In genomic region chr6:78867370-78868040, GRCh38 we compare ENCODE assay signal across 1 cellular context.
TF ChIP-seq lines count a peak whose summit lies in the region.

Gene IRAK1BP1 (plus strand): TSS chr6:78867551. CDS start chr6:78867577, 26 bp downstream.

TF ChIP-seq in HepG2, 621 proteins besides CTCF, POLR2A, EP300 and RAD21 (continued from another document and continues in another):
- TF ChIP-seq IKZF5 (CRISPR knock-in tag; IDR thresholded peaks at IDR 0.05): peak; percentile 54; the same call in 1 of the 2 replicates
- TF ChIP-seq NBN (conservative IDR thresholded peaks at IDR 0.05): no peak
- TF ChIP-seq, protein P1, sequence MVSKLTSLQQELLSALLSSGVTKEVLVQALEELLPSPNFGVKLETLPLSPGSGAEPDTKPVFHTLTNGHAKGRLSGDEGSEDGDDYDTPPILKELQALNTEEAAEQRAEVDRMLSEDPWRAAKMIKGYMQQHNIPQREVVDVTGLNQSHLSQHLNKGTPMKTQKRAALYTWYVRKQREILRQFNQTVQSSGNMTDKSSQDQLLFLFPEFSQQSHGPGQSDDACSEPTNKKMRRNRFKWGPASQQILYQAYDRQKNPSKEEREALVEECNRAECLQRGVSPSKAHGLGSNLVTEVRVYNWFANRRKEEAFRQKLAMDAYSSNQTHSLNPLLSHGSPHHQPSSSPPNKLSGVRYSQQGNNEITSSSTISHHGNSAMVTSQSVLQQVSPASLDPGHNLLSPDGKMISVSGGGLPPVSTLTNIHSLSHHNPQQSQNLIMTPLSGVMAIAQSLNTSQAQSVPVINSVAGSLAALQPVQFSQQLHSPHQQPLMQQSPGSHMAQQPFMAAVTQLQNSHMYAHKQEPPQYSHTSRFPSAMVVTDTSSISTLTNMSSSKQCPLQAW (CRISPR knock-in tag; IDR thresholded peaks at IDR 0.05): peak; percentile 49
- TF ChIP-seq, protein P2, sequence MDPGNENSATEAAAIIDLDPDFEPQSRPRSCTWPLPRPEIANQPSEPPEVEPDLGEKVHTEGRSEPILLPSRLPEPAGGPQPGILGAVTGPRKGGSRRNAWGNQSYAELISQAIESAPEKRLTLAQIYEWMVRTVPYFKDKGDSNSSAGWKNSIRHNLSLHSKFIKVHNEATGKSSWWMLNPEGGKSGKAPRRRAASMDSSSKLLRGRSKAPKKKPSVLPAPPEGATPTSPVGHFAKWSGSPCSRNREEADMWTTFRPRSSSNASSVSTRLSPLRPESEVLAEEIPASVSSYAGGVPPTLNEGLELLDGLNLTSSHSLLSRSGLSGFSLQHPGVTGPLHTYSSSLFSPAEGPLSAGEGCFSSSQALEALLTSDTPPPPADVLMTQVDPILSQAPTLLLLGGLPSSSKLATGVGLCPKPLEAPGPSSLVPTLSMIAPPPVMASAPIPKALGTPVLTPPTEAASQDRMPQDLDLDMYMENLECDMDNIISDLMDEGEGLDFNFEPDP (CRISPR knock-in tag; conservative IDR thresholded peaks at IDR 0.05): no peak
- TF ChIP-seq ZNF205 (CRISPR knock-in tag; IDR thresholded peaks at IDR 0.05): no peak
- TF ChIP-seq SP4 (CRISPR knock-in tag; IDR thresholded peaks at IDR 0.05): peak; percentile 79; the same call in 1 of the 2 replicates
- peak; percentile 22 for TF ChIP-seq STAG1 (CRISPR knock-in tag; IDR thresholded peaks at IDR 0.05)
- TF ChIP-seq EED (CRISPR knock-in tag; IDR thresholded peaks at IDR 0.05): peak; percentile 78; the same call in 1 of the 2 replicates
- TF ChIP-seq, protein P3, sequence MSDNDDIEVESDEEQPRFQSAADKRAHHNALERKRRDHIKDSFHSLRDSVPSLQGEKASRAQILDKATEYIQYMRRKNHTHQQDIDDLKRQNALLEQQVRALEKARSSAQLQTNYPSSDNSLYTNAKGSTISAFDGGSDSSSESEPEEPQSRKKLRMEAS (IDR thresholded peaks at IDR 0.05): peak; percentile 69
- peak; percentile 82 for TF ChIP-seq ASH2L (IDR thresholded peaks at IDR 0.05; ENCODE audit: insufficient read length, low read depth, low read length)
- TF ChIP-seq BORCS8-MEF2B (CRISPR knock-in tag; IDR thresholded peaks at IDR 0.05): peak; percentile 66
- peak; percentile 23; the same call in 1 of the 2 replicates for TF ChIP-seq MED1 (CRISPR knock-in tag; IDR thresholded peaks at IDR 0.05)
- TF ChIP-seq SPEN (CRISPR knock-in tag; IDR thresholded peaks at IDR 0.05; ENCODE audit: low read depth): peak; percentile 35; the same call in 1 of the 2 replicates
- TF ChIP-seq PHF20 (CRISPR knock-in tag; IDR thresholded peaks at IDR 0.05): peak; percentile 78
- TF ChIP-seq ZNF276 (CRISPR knock-in tag; IDR thresholded peaks at IDR 0.05; ENCODE audit: low read depth): 0 out of 2 replicates have a peak, but pooled peaks have one; percentile 21
- 0 out of 2 replicates have a peak, but pooled peaks have one; percentile 17 for TF ChIP-seq RFX5 (IDR thresholded peaks at IDR 0.05; ENCODE audit: low read depth, low read length)
- TF ChIP-seq ZNF124 (CRISPR knock-in tag; IDR thresholded peaks at IDR 0.05): no peak
- TF ChIP-seq POLR2AphosphoS5 (IDR thresholded peaks at IDR 0.05; ENCODE audit: low read depth, low read length): peak; percentile 67
- TF ChIP-seq ZFP90 (CRISPR knock-in tag; IDR thresholded peaks at IDR 0.05; ENCODE audit: borderline replicate concordance): peak; percentile 63
- no peak for TF ChIP-seq ZNF382 (CRISPR knock-in tag; IDR thresholded peaks at IDR 0.05; ENCODE audit: borderline replicate concordance)
- peak; percentile 91 for TF ChIP-seq KMT2B (CRISPR knock-in tag; IDR thresholded peaks at IDR 0.05)
- peak; percentile 28 for TF ChIP-seq ZNF18 (CRISPR knock-in tag; IDR thresholded peaks at IDR 0.05; ENCODE audit: insufficient replicate concordance)
- TF ChIP-seq, protein P4, sequence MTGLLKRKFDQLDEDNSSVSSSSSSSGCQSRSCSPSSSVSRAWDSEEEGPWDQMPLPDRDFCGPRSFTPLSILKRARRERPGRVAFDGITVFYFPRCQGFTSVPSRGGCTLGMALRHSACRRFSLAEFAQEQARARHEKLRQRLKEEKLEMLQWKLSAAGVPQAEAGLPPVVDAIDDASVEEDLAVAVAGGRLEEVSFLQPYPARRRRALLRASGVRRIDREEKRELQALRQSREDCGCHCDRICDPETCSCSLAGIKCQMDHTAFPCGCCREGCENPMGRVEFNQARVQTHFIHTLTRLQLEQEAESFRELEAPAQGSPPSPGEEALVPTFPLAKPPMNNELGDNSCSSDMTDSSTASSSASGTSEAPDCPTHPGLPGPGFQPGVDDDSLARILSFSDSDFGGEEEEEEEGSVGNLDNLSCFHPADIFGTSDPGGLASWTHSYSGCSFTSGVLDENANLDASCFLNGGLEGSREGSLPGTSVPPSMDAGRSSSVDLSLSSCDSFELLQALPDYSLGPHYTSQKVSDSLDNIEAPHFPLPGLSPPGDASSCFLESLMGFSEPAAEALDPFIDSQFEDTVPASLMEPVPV (CRISPR knock-in tag; IDR thresholded peaks at IDR 0.05): peak; percentile 79; the same call in 1 of the 2 replicates
- TF ChIP-seq RAD51 (IDR thresholded peaks at IDR 0.05; ENCODE audit: borderline replicate concordance): no peak
- no peak for TF ChIP-seq IRX3 (CRISPR knock-in tag; IDR thresholded peaks at IDR 0.05; ENCODE audit: borderline replicate concordance, low read depth)
- 0 out of 2 replicates have a peak, but pooled peaks have one; percentile 63 for TF ChIP-seq ZNF607 (CRISPR knock-in tag; IDR thresholded peaks at IDR 0.05; ENCODE audit: borderline replicate concordance)
- TF ChIP-seq ESRRA (CRISPR knock-in tag; IDR thresholded peaks at IDR 0.05; ENCODE audit: low read depth): no peak
- 0 out of 2 replicates have a peak, but pooled peaks have one; percentile 18 for TF ChIP-seq ZNF224 (CRISPR knock-in tag; IDR thresholded peaks at IDR 0.05)
- no peak for TF ChIP-seq SMC3 (IDR thresholded peaks at IDR 0.05; ENCODE audit: low read length)
- peak; percentile 64 for TF ChIP-seq DMAP1 (CRISPR knock-in tag; IDR thresholded peaks at IDR 0.05)
- TF ChIP-seq ZNF709 (CRISPR knock-in tag; IDR thresholded peaks at IDR 0.05): 0 out of 2 replicates have a peak, but pooled peaks have one; percentile 49
- TF ChIP-seq, protein P5, sequence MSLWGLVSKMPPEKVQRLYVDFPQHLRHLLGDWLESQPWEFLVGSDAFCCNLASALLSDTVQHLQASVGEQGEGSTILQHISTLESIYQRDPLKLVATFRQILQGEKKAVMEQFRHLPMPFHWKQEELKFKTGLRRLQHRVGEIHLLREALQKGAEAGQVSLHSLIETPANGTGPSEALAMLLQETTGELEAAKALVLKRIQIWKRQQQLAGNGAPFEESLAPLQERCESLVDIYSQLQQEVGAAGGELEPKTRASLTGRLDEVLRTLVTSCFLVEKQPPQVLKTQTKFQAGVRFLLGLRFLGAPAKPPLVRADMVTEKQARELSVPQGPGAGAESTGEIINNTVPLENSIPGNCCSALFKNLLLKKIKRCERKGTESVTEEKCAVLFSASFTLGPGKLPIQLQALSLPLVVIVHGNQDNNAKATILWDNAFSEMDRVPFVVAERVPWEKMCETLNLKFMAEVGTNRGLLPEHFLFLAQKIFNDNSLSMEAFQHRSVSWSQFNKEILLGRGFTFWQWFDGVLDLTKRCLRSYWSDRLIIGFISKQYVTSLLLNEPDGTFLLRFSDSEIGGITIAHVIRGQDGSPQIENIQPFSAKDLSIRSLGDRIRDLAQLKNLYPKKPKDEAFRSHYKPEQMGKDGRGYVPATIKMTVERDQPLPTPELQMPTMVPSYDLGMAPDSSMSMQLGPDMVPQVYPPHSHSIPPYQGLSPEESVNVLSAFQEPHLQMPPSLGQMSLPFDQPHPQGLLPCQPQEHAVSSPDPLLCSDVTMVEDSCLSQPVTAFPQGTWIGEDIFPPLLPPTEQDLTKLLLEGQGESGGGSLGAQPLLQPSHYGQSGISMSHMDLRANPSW (CRISPR knock-in tag; IDR thresholded peaks at IDR 0.05; ENCODE audit: borderline replicate concordance): no peak
- peak; percentile 51 for TF ChIP-seq RFXAP (CRISPR knock-in tag; IDR thresholded peaks at IDR 0.05; ENCODE audit: borderline replicate concordance)
- peak; percentile 46 for TF ChIP-seq ATF2 (CRISPR knock-in tag; IDR thresholded peaks at IDR 0.05)
- no peak for TF ChIP-seq ZFP41 (CRISPR knock-in tag; IDR thresholded peaks at IDR 0.05; ENCODE audit: borderline replicate concordance)
- TF ChIP-seq HNRNPLL (IDR thresholded peaks at IDR 0.05; ENCODE audit: low read depth, low read length, poor library complexity, severe bottlenecking): peak; percentile 89
- TF ChIP-seq ZNF431 (CRISPR knock-in tag; IDR thresholded peaks at IDR 0.05; ENCODE audit: borderline replicate concordance, low read depth): no peak; the same call in 1 of the 2 replicates
- no peak for TF ChIP-seq TP53 (CRISPR knock-in tag; conservative IDR thresholded peaks at IDR 0.05)
- TF ChIP-seq TGIF2 (CRISPR knock-in tag; IDR thresholded peaks at IDR 0.05): no peak; the same call in 1 of the 2 replicates
- no peak for TF ChIP-seq ZNF75D (CRISPR knock-in tag; IDR thresholded peaks at IDR 0.05; ENCODE audit: borderline replicate concordance)
- TF ChIP-seq ZNF703 (CRISPR knock-in tag; IDR thresholded peaks at IDR 0.05; ENCODE audit: borderline replicate concordance): no peak
- peak; percentile 58; the same call in 1 of the 2 replicates for TF ChIP-seq ARNT2 (CRISPR knock-in tag; IDR thresholded peaks at IDR 0.05; ENCODE audit: low read depth)
- TF ChIP-seq, protein P6, sequence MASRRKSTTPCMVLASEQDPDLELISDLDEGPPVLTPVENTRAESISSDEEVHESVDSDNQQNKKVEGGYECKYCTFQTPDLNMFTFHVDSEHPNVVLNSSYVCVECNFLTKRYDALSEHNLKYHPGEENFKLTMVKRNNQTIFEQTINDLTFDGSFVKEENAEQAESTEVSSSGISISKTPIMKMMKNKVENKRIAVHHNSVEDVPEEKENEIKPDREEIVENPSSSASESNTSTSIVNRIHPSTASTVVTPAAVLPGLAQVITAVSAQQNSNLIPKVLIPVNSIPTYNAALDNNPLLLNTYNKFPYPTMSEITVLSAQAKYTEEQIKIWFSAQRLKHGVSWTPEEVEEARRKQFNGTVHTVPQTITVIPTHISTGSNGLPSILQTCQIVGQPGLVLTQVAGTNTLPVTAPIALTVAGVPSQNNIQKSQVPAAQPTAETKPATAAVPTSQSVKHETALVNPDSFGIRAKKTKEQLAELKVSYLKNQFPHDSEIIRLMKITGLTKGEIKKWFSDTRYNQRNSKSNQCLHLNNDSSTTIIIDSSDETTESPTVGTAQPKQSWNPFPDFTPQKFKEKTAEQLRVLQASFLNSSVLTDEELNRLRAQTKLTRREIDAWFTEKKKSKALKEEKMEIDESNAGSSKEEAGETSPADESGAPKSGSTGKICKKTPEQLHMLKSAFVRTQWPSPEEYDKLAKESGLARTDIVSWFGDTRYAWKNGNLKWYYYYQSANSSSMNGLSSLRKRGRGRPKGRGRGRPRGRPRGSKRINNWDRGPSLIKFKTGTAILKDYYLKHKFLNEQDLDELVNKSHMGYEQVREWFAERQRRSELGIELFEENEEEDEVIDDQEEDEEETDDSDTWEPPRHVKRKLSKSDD (CRISPR knock-in tag; IDR thresholded peaks at IDR 0.05; ENCODE audit: low read depth): peak; percentile 38; the same call in 1 of the 2 replicates
- TF ChIP-seq CBX5 (CRISPR knock-in tag; IDR thresholded peaks at IDR 0.05; ENCODE audit: borderline replicate concordance): no peak
- TF ChIP-seq ZNF691 (CRISPR knock-in tag; IDR thresholded peaks at IDR 0.05; ENCODE audit: borderline replicate concordance, low read depth): no peak; the same call in 1 of the 2 replicates
- TF ChIP-seq ZNF883 (CRISPR knock-in tag; IDR thresholded peaks at IDR 0.05; ENCODE audit: not compliant biosample characterization): peak; percentile 77
- TF ChIP-seq ZNF121 (CRISPR knock-in tag; IDR thresholded peaks at IDR 0.05): no peak
- TF ChIP-seq NFIC (IDR thresholded peaks at IDR 0.05; ENCODE audit: low read length): no peak
